In the genomic region with DNA sequence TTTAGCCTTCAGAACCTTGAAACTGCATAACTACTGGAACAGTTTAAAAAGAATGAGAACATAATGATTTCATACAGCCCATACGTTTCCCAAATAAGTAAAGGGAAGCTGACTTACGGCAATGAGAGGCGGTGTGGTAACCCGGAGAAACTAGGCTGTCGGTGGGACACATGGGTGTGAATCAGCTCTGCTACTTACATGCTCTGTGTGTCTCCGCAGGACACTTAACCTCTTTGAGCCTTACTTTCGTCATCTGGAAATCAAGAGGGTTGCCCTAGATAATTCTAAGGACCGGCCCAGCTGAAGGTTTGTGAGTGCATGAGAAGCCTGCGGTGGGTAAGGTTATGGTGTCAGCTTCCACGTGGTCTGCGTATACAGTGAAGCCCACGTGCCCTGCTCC, we compare ENCODE assay signal across 11 cellular contexts. TPM values are rescaled to one million over a fixed set of nuclear protein-coding genes. Genes with fewer than 3 reads are reported as not detected.
DNase-seq lines count a peak whose midpoint lies in the region; ATAC-seq and TF ChIP-seq lines count a peak whose summit lies in the region.
"Had no signal": no experiment of that assay in that cellular context is flagged by ENCODE, and none has a peak within 500 bp of the region (broad histone marks: within the 10 kb centered on the region; RNA-seq: fewer than 3 reads in every experiment).

No MANE protein-coding gene starts in this region.

- ATAC-seq in lung (ENCODE audit: insufficient read depth, low FRiP score) (peak; percentile 28), GM18873 (IDR thresholded peaks at IDR 0.05; ENCODE audit: low FRiP score, unreplicated experiment) (no peak), GM21717 (IDR thresholded peaks at IDR 0.05; ENCODE audit: unreplicated experiment) (no peak)

- 59 to 60% methylated on average over 12 of the region's 12 CpGs for WGBS in lung, 2 donors

- DNase-seq in SIG-M5 treated with dmso at 0.1 percent for 504 hours (lab: John Stamatoyannopoulos, UW; ENCODE audit: unreplicated experiment) (peak; percentile 26), SIG-M5 (lab: John Stamatoyannopoulos, UW) (no peak), choroid plexus epithelial cell (ENCODE audit: low read depth) (peak; percentile 98), lung (ENCODE audit: low spot score) (no peak), tibial artery (no peak), HCEC 1CT (no peak)
- DNase-seq: activated CD8-positive, alpha-beta memory T cell treated with anti-CD3 and anti-CD28 coated beads, Interleukin-2, amount 10 ng/mL, durations not matched to agents 7 days and 5 days; nephron progenitor cell; stimulated activated naive CD8-positive, alpha-beta T cell treated with anti-CD3 and anti-CD28 coated beads, Interleukin-15, Interleukin-2, amounts not matched to agents 100 U/mL and 50 U/mL, for 24 hours had no signal

- H3K36me3 ChIP-seq in lung (ENCODE audit: control insufficient read depth in 2 of 2, insufficient read depth in 2 of 2, low read length in 2 of 2) (no peaks in the 10 kb centered on the region), tibial artery (no peaks in the 10 kb centered on the region)

- intact Hi-C loops in tibial artery (cut with DNase I; ENCODE audit: low total_unique reads): no loop called here

- TF ChIP-seq CTCF in choroid plexus epithelial cell (conservative IDR thresholded peaks at IDR 0.05; ENCODE audit: low read depth, low read length) (no peak), lung (IDR thresholded peaks at IDR 0.05; ENCODE audit: control extremely low read depth, extremely low read depth) (no peak), tibial artery (IDR thresholded peaks at IDR 0.05) (no peak)

- no peak overlapping the region for H3K4me3 ChIP-seq in choroid plexus epithelial cell (ENCODE audit: low read depth, low read length)
- H3K4me3 ChIP-seq in lung: no peak overlapping the region
- H3K4me3 ChIP-seq in tibial artery: no peak overlapping the region

- H3K27me3 ChIP-seq in lung (ENCODE audit: control insufficient read depth, insufficient read depth) (no peaks in the 10 kb centered on the region), tibial artery (no peaks in the 10 kb centered on the region)

- H3K4me1 ChIP-seq in lung (ENCODE audit: control insufficient read depth in 2 of 2, insufficient read depth in 2 of 2, low read length in 2 of 2) (peaks cover 4 to 10% of the 10 kb centered on the region in 2 donors), tibial artery (peaks cover 0 to 22% (median 9%) of the 10 kb centered on the region in 4 donors)

- H3K9me3 ChIP-seq in lung (ENCODE audit: control insufficient read depth in 2 of 2, insufficient read depth in 1 of 2, low read length in 1 of 2) (peaks cover 0 to 2% of the 10 kb centered on the region in 2 donors), tibial artery (no peaks in the 10 kb centered on the region)

- peak overlapping the region in 1 of 2 donors; percentile 26 for H3K27ac ChIP-seq in lung (ENCODE audit: low read depth in 1 of 2, low read length in 1 of 2)
- H3K27ac ChIP-seq in tibial artery: peak overlapping the region; percentile 67 to 69

RNA-seq across cellular contexts. Expression of a gene that starts 49.3 kb away (rescaled TPM):
- total RNA-seq in lung: 10 to 100 TPM; 30.3 to 43.5 TPM
- 10 to 100 TPM; 11.0 to 12.8 TPM for polyA plus RNA-seq in lung

Comparison
In these comparisons a context has a peak if more than half of its experiments do, and no peak if none do; other contexts are left out.
1. DNase-seq: peak in SIG-M5 treated with dmso at 0.1 percent for 504 hours (single experiment) and choroid plexus epithelial cell (single experiment); none in SIG-M5 (single experiment), lung (single experiment), tibial artery (0 of 2) and HCEC 1CT (single experiment).